9 cellular contexts compared by ENCODE assay signal in genomic region chr1:17551755-17552234, GRCh38. TPM values are rescaled to one million over a fixed set of nuclear protein-coding genes. Genes with fewer than 3 reads are reported as not detected.
DNase-seq lines count a peak whose midpoint lies in the region; ATAC-seq and TF ChIP-seq lines count a peak whose summit lies in the region.
"Had no signal": no experiment of that assay in that cellular context is flagged by ENCODE, and none has a peak within 500 bp of the region (broad histone marks: within the 10 kb centered on the region; RNA-seq: fewer than 3 reads in every experiment).

No MANE protein-coding gene starts in this region.

- H3K27ac ChIP-seq in OCI-LY3 (ENCODE audit: low read length), result no peak overlapping the region
- H3K27ac ChIP-seq: parathyroid adenoma had no signal

- H3K27ac Mint-ChIP-seq in osteocyte (ENCODE audit: unreplicated experiment) (peak overlapping the region; percentile 74), T-helper 17 cell (no peak overlapping the region)
- no peak overlapping the region for H3K27ac Mint-ChIP-seq in stimulated activated naive CD8-positive, alpha-beta T cell treated with anti-CD3 and anti-CD28 coated beads, Interleukin-15, amount 100 ng/mL, for 72 hours

- H3K27me3 ChIP-seq in OCI-LY3 (ENCODE audit: low read depth, low read length), result no peaks in the 10 kb centered on the region

- no peak for ATAC-seq in stimulated activated naive CD8-positive, alpha-beta T cell treated with anti-CD3 and anti-CD28 coated beads, Interleukin-15, amount 100 ng/mL, for 72 hours
- ATAC-seq in T-helper 17 cell, result no peak

- H2AFZ ChIP-seq in OCI-LY3 (ENCODE audit: low read depth, low read length), result no peak overlapping the region
- H2AFZ ChIP-seq: parathyroid adenoma had no signal

- H3K36me3 ChIP-seq in OCI-LY3 (replicated peaks; ENCODE audit: low read depth, low read length), result no peaks in the 10 kb centered on the region

- H3K9ac ChIP-seq in OCI-LY3 (ENCODE audit: low read length), result no peak overlapping the region
- H3K9ac ChIP-seq: parathyroid adenoma had no signal

- H3K27me3 Mint-ChIP-seq in osteocyte (ENCODE audit: unreplicated experiment) (no peaks in the 10 kb centered on the region), T-helper 17 cell (peaks cover 59% of the 10 kb centered on the region)
- H3K27me3 Mint-ChIP-seq in stimulated activated naive CD8-positive, alpha-beta T cell treated with anti-CD3 and anti-CD28 coated beads, Interleukin-15, amount 100 ng/mL, for 72 hours, result peaks cover 59% of the 10 kb centered on the region

- H3K79me2 ChIP-seq in OCI-LY3 (ENCODE audit: low read length), result no peaks in the 10 kb centered on the region

- H3K9me3 ChIP-seq in OCI-LY3 (ENCODE audit: insufficient read depth, low read length) (no peaks in the 10 kb centered on the region), T-helper 17 cell (ENCODE audit: control insufficient read depth, low read length, poor library complexity, severe bottlenecking) (no peaks in the 10 kb centered on the region)

- peak overlapping the region; percentile 52 for H3K4me2 ChIP-seq in OCI-LY3 (ENCODE audit: low read length)

- H3K36me3 Mint-ChIP-seq in osteocyte (ENCODE audit: unreplicated experiment), result no peaks in the 10 kb centered on the region
- peaks cover 2% of the 10 kb centered on the region for H3K36me3 Mint-ChIP-seq in T-helper 17 cell (ENCODE audit: low read depth)

- H4K20me1 ChIP-seq in OCI-LY3 (ENCODE audit: insufficient read depth, low read length), result no peaks in the 10 kb centered on the region

- DNase-seq in Daoy (ENCODE audit: low read depth) (peak; percentile 64), fibroblast of gingiva (ENCODE audit: low read depth) (peak; percentile 82), osteocyte (ENCODE audit: extremely low spot score, unreplicated experiment) (no peak), DMS79 (lab: John Stamatoyannopoulos, UW) (no peak), T-helper 17 cell (no peak)
- no peak for DNase-seq in stimulated activated naive CD8-positive, alpha-beta T cell treated with anti-CD3 and anti-CD28 coated beads, Interleukin-15, amount 100 ng/mL, for 72 hours
- no peak for DNase-seq in activated CD8-positive, alpha-beta memory T cell treated with anti-CD3 and anti-CD28 coated beads, Interleukin-2, amount 50 U/mL, for 4 hours

- H3K4me3 ChIP-seq in OCI-LY3 (ENCODE audit: low read length), result no peak overlapping the region

- H3K4me1 Mint-ChIP-seq in osteocyte (ENCODE audit: unreplicated experiment) (peaks cover 53% of the 10 kb centered on the region), T-helper 17 cell (peaks cover 4% of the 10 kb centered on the region)
- no peaks in the 10 kb centered on the region for H3K4me1 Mint-ChIP-seq in stimulated activated naive CD8-positive, alpha-beta T cell treated with anti-CD3 and anti-CD28 coated beads, Interleukin-15, amount 100 ng/mL, for 72 hours

- no peak overlapping the region for H3K4me3 Mint-ChIP-seq in osteocyte (ENCODE audit: unreplicated experiment)
- no peak overlapping the region for H3K4me3 Mint-ChIP-seq in stimulated activated naive CD8-positive, alpha-beta T cell treated with anti-CD3 and anti-CD28 coated beads, Interleukin-15, amount 100 ng/mL, for 72 hours
- no peak overlapping the region for H3K4me3 Mint-ChIP-seq in T-helper 17 cell

- H3K4me1 ChIP-seq in OCI-LY3 (ENCODE audit: low read length), result peaks cover 36% of the 10 kb centered on the region

- no peaks in the 10 kb centered on the region for H3K9me3 Mint-ChIP-seq in osteocyte (ENCODE audit: unreplicated experiment)
- H3K9me3 Mint-ChIP-seq in stimulated activated naive CD8-positive, alpha-beta T cell treated with anti-CD3 and anti-CD28 coated beads, Interleukin-15, amount 100 ng/mL, for 72 hours, result no peaks in the 10 kb centered on the region

- TF ChIP-seq CTCF in OCI-LY3 (IDR thresholded peaks at IDR 0.05; ENCODE audit: low read depth, low read length) (no peak), osteocyte (IDR thresholded peaks at IDR 0.05) (no peak)

RNA-seq across cellular contexts. Expression of gene ARHGEF10L, which starts 12.3 kb away (rescaled TPM):
- 7.5 and 9.8 TPM in 2 replicates for total RNA-seq in Daoy (2014; rRNA removed; shearing (Covaris generic))
- total RNA-seq in osteocyte (24.0 and 26.0 TPM in 2 replicates), T-helper 17 cell (under 1 TPM in 1 of 2 donors, not detected in 1; 0.35 TPM)

Comparison
In these comparisons a context has a peak if more than half of its experiments do, and no peak if none do; other contexts are left out.
1. DNase-seq: peak in Daoy (single experiment) and fibroblast of gingiva (single experiment); none in osteocyte (single experiment), stimulated activated naive CD8-positive, alpha-beta T cell treated with anti-CD3 and anti-CD28 coated beads, Interleukin-15, amount 100 ng/mL, for 72 hours (0 of 2), DMS79 (single experiment), activated CD8-positive, alpha-beta memory T cell treated with anti-CD3 and anti-CD28 coated beads, Interleukin-2, amount 50 U/mL, for 4 hours (single experiment) and T-helper 17 cell (0 of 3).